Comparison of ENCODE assay signal across 8 cellular contexts in the genomic region with DNA sequence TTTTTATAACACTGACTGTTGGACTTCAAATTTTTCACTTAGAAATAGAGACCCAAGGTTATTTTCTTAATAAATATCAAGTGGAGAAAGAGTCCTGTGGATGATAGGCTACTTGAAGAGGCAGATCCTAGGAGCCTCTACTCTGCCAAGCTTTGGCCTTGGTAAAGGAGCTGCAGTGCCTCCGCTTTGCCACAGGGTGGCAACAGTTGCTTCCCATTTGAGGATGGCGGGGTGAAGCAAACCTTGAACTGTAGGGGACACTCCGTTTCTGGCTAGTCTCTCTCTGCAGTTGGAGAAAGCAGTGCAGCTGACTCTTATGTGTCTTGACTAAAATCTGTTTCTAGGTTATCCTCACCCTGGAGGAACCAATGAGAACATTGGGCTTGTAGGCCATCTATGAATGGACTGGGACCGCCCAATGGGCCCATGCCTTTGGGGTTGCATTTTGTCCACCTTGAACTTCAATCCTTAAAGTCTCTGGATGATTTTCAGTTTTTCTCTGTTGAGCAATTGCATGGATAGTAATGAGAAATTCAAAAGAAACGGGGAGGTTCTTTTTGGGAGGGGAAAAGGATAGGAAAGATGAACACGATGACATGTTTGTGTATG. TPM values are rescaled to one million over a fixed set of nuclear protein-coding genes. Genes with fewer than 3 reads are reported as not detected.
DNase-seq lines count a peak whose midpoint lies in the region; ATAC-seq and TF ChIP-seq lines count a peak whose summit lies in the region.

No MANE protein-coding gene starts in this region.

- peak; percentile 92 for TF ChIP-seq CTCF in A673 (conservative IDR thresholded peaks at IDR 0.05; ENCODE audit: low read depth, low read length)
- peak; percentile 98 for TF ChIP-seq CTCF in GM12872 (IDR thresholded peaks at IDR 0.05; ENCODE audit: insufficient read depth, low read depth, low read length)
- TF ChIP-seq CTCF in esophagus squamous epithelium (IDR thresholded peaks at IDR 0.05) = peak; percentile 47 to 92 (median 85)
- TF ChIP-seq CTCF in neural cell (IDR thresholded peaks at IDR 0.05; ENCODE audit: poor library complexity, severe bottlenecking) = peak; percentile 64
- TF ChIP-seq CTCF in vagina (IDR thresholded peaks at IDR 0.05) = peak; percentile 52 to 77 (median 55)

- H3K4me1 ChIP-seq in A673 (ENCODE audit: insufficient read depth, low read length, poor library complexity, severe bottlenecking) (peaks cover 2% of the 10 kb centered on the region), esophagus squamous epithelium (no peaks in the 10 kb centered on the region), vagina (no peaks in the 10 kb centered on the region)

- no peaks in the 10 kb centered on the region for H3K9me3 ChIP-seq in A673 (ENCODE audit: low read depth, low read length, poor library complexity, severe bottlenecking)
- no peaks in the 10 kb centered on the region for H3K9me3 ChIP-seq in esophagus squamous epithelium
- H3K9me3 ChIP-seq in neural cell (ENCODE audit: low read length) = no peaks in the 10 kb centered on the region
- H3K9me3 ChIP-seq in vagina = no peaks in the 10 kb centered on the region

- H4K20me1 ChIP-seq in neural cell (ENCODE audit: insufficient read depth) = no peaks in the 10 kb centered on the region

- TF ChIP-seq RAD21 in neural cell (conservative IDR thresholded peaks at IDR 0.05) = peak; percentile 56

- no peaks in the 10 kb centered on the region for H3F3A ChIP-seq in neural cell (ENCODE audit: insufficient read depth, low read length, poor library complexity, severe bottlenecking)

- TF ChIP-seq EP300 in neural cell (conservative IDR thresholded peaks at IDR 0.05; ENCODE audit: poor library complexity, severe bottlenecking) = no peak

- H3K36me3 ChIP-seq in A673 (ENCODE audit: insufficient read depth, low read length, poor library complexity, severe bottlenecking) (no peaks in the 10 kb centered on the region), esophagus squamous epithelium (no peaks in the 10 kb centered on the region), neural cell (ENCODE audit: insufficient read depth, low read length) (no peaks in the 10 kb centered on the region), vagina (no peaks in the 10 kb centered on the region)

- H3K9me2 ChIP-seq in neural cell (ENCODE audit: insufficient read depth, low read length) = no peaks in the 10 kb centered on the region

- no peaks in the 10 kb centered on the region for H3K79me2 ChIP-seq in neural cell (replicated peaks; ENCODE audit: insufficient read depth, low read length)

- H3K27me3 ChIP-seq in A673 (replicated peaks; ENCODE audit: insufficient read depth, low read depth, low read length, poor library complexity) (no peaks in the 10 kb centered on the region), esophagus squamous epithelium (no peaks in the 10 kb centered on the region), neural cell (ENCODE audit: insufficient read depth, low read depth, low read length) (no peaks in the 10 kb centered on the region), vagina (no peaks in the 10 kb centered on the region)

- no peak overlapping the region for H2AFZ ChIP-seq in neural cell (ENCODE audit: low read depth, low read length)

- no peak overlapping the region for H3K4me3 ChIP-seq in A673 (ENCODE audit: low read depth, low read length, poor library complexity, severe bottlenecking)
- H3K4me3 ChIP-seq in esophagus squamous epithelium = no peak overlapping the region
- no peak overlapping the region for H3K4me3 ChIP-seq in neural cell (ENCODE audit: low read length)
- H3K4me3 ChIP-seq in vagina = no peak overlapping the region

- intact Hi-C loops in A673 (cut with micrococcal nuclease; ENCODE audit: unreplicated experiment) = no loop called here
- intact Hi-C loops in esophagus squamous epithelium (cut with DNase I) = no loop called here
- intact Hi-C loops in vagina (cut with DNase I) = no loop called here

- no peak overlapping the region for H3K4me2 ChIP-seq in neural cell (ENCODE audit: low read length)

- POLR2A ChIA-PET in A673 (lab: Charles Lee; ENCODE audit: low non-redundant PET) = no interaction called here

- peak; percentile 74 for DNase-seq in A673 (ENCODE audit: low spot score)
- peak; percentile 53 for DNase-seq in NCI-H460 (ENCODE audit: extremely low read depth, low read depth)
- peak; percentile 64 for DNase-seq in activated CD8-positive, alpha-beta memory T cell treated with anti-CD3 and anti-CD28 coated beads for 24 hours
- DNase-seq in esophagus squamous epithelium (lab: John Stamatoyannopoulos, UW) = no peak
- DNase-seq in vagina (ENCODE audit: extremely low spot score in 2 of 2) = no peak

- TF ChIP-seq POLR2A in esophagus squamous epithelium (IDR thresholded peaks at IDR 0.05) = no peak
- TF ChIP-seq POLR2A in vagina (IDR thresholded peaks at IDR 0.05) = no peak

- H3K9ac ChIP-seq in neural cell (ENCODE audit: low read length) = no peak overlapping the region

- BruUV-seq in A673 (replicated peaks; lab: Mats Ljungman, UMichigan) = no TSS peak

- ATAC-seq in HG02642 (IDR thresholded peaks at IDR 0.05; ENCODE audit: poor library complexity, unreplicated experiment) = peak; percentile 89

- H3K27ac ChIP-seq in A673 (ENCODE audit: low read depth, low read length, poor library complexity, severe bottlenecking) = no peak overlapping the region
- no peak overlapping the region for H3K27ac ChIP-seq in esophagus squamous epithelium
- H3K27ac ChIP-seq in neural cell (ENCODE audit: low read length) = no peak overlapping the region
- no peak overlapping the region for H3K27ac ChIP-seq in vagina

- CTCF ChIA-PET in A673 (lab: Charles Lee) = interaction anchor here (1.0 kb wide), 1 partner anchor 305 kb away, joined by 5 read pairs; no protein-coding TSS in a partner anchor

- 38 to 53% methylated on average over 4 to 6 of the region's 6 CpGs for WGBS in esophagus squamous epithelium, 2 donors

TF ChIP-seq in neural cell, 6 proteins besides CTCF, POLR2A, EP300 and RAD21:
- TF ChIP-seq SMC3 (conservative IDR thresholded peaks at IDR 0.05; ENCODE audit: poor library complexity) = peak; percentile 54
- no peak for TF ChIP-seq EZH2 (IDR thresholded peaks at IDR 0.05; ENCODE audit: borderline replicate concordance, insufficient read depth, low read length, poor library complexity, severe bottlenecking)
TF ChIP-seq in neural cell: peak in this region for 1.

RNA-seq across cellular contexts. Expression of a gene that starts 9.8 kb away (rescaled TPM):
- total RNA-seq in A673 (2021) (0.90 and 3.1 TPM in 2 replicates), esophagus squamous epithelium (1 to 10 TPM in 1 of 4 donors, not detected in 3; 1.1 TPM), vagina (6.1 TPM)
- total RNA-seq in NCI-H460 (2014; rRNA removed; shearing (Covaris generic)) = 0.52 TPM in 1 of 2 replicates, not detected in the other
- not detected in 2 replicates for polyA plus RNA-seq in NCI-H460 (2014; cell fraction: nucleus; rRNA removed)
- polyA plus RNA-seq in neural cell = 112 and 116 TPM in 2 replicates
- polyA minus RNA-seq in neural cell = 46.0 and 58.0 TPM in 2 replicates

RNA-seq across cellular contexts. Expression of a gene that starts 36.0 kb away (rescaled TPM):
- total RNA-seq in A673 (2021) (167 and 173 TPM in 2 replicates), esophagus squamous epithelium (10 to 100 TPM in 2 of 4 donors, 1 to 10 TPM in 2; 4.7 to 17.4 (median 8.1) TPM), vagina (7.4 TPM)
- 49.6 and 49.9 TPM in 2 replicates for total RNA-seq in NCI-H460 (2014; rRNA removed; shearing (Covaris generic))
- polyA plus RNA-seq in NCI-H460 (2014; cell fraction: nucleus; rRNA removed) = 24.5 and 38.6 TPM in 2 replicates
- polyA plus RNA-seq in neural cell = 0.20 and 0.50 TPM in 2 replicates
- 1.6 and 2.7 TPM in 2 replicates for polyA minus RNA-seq in neural cell

RNA-seq across cellular contexts. Expression of a gene that starts 58.1 kb away (rescaled TPM):
- total RNA-seq in A673 (2021) (3.1 and 4.3 TPM in 2 replicates), esophagus squamous epithelium (1 to 10 TPM; 2.1 to 6.5 (median 2.9) TPM), vagina (13.8 TPM)
- total RNA-seq in NCI-H460 (2014; rRNA removed; shearing (Covaris generic)) = 2.7 and 4.0 TPM in 2 replicates
- 11.7 and 18.3 TPM in 2 replicates for polyA plus RNA-seq in NCI-H460 (2014; cell fraction: nucleus; rRNA removed)
- 0.61 and 0.68 TPM in 2 replicates for polyA plus RNA-seq in neural cell
- polyA minus RNA-seq in neural cell = 0.35 and 0.97 TPM in 2 replicates

Comparison
In these comparisons a context has a peak if more than half of its experiments do, and no peak if none do; other contexts are left out.
1. DNase-seq: peak in A673 (single experiment), NCI-H460 (single experiment) and activated CD8-positive, alpha-beta memory T cell treated with anti-CD3 and anti-CD28 coated beads for 24 hours (single experiment); none in esophagus squamous epithelium (single experiment) and vagina (0 of 2).
2. Peak in every context shown above with its lines, with median percentiles within 50 percentile points of each other: CTCF ChIP-seq.